In the genomic region with DNA sequence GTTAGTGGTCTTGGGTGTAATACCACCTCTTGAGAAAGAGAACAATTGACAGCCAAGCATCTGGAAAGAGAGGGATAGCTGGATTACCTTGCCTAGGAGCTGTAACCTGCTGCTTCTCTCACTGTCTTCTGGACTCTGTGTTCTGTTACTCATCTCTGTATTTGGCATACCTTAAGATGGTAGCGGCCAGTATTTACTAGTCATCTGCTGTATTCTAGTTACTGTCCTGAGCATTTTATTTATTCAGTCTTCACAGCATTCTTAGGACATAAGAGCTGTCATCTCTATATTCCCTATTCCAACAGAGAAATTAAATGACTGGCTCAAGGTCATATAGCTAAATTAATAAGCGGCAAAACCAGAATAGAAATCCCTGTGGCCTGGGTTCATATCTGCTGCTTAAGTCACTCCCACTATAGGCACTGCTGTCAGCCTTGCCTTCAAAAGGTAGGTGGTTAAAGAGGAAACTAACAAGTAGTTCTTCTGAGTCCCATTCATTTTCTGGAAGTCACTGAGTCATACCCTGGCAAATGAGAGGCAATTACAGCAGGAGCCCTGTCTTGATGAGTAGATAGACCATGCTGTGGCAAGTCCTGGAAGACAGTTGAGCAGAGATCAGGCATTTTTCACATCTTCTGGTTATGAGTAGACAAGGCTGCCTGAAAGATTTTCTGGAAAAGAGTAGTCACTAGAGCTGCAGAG, we compare ENCODE assay signal across 1 cellular context.
TF ChIP-seq lines count a peak whose summit lies in the region.

No MANE protein-coding gene starts in this region.

TF ChIP-seq in GM23338, 12 proteins besides CTCF, POLR2A, EP300 and RAD21 (continued from another document):
- TF ChIP-seq, protein P1, sequence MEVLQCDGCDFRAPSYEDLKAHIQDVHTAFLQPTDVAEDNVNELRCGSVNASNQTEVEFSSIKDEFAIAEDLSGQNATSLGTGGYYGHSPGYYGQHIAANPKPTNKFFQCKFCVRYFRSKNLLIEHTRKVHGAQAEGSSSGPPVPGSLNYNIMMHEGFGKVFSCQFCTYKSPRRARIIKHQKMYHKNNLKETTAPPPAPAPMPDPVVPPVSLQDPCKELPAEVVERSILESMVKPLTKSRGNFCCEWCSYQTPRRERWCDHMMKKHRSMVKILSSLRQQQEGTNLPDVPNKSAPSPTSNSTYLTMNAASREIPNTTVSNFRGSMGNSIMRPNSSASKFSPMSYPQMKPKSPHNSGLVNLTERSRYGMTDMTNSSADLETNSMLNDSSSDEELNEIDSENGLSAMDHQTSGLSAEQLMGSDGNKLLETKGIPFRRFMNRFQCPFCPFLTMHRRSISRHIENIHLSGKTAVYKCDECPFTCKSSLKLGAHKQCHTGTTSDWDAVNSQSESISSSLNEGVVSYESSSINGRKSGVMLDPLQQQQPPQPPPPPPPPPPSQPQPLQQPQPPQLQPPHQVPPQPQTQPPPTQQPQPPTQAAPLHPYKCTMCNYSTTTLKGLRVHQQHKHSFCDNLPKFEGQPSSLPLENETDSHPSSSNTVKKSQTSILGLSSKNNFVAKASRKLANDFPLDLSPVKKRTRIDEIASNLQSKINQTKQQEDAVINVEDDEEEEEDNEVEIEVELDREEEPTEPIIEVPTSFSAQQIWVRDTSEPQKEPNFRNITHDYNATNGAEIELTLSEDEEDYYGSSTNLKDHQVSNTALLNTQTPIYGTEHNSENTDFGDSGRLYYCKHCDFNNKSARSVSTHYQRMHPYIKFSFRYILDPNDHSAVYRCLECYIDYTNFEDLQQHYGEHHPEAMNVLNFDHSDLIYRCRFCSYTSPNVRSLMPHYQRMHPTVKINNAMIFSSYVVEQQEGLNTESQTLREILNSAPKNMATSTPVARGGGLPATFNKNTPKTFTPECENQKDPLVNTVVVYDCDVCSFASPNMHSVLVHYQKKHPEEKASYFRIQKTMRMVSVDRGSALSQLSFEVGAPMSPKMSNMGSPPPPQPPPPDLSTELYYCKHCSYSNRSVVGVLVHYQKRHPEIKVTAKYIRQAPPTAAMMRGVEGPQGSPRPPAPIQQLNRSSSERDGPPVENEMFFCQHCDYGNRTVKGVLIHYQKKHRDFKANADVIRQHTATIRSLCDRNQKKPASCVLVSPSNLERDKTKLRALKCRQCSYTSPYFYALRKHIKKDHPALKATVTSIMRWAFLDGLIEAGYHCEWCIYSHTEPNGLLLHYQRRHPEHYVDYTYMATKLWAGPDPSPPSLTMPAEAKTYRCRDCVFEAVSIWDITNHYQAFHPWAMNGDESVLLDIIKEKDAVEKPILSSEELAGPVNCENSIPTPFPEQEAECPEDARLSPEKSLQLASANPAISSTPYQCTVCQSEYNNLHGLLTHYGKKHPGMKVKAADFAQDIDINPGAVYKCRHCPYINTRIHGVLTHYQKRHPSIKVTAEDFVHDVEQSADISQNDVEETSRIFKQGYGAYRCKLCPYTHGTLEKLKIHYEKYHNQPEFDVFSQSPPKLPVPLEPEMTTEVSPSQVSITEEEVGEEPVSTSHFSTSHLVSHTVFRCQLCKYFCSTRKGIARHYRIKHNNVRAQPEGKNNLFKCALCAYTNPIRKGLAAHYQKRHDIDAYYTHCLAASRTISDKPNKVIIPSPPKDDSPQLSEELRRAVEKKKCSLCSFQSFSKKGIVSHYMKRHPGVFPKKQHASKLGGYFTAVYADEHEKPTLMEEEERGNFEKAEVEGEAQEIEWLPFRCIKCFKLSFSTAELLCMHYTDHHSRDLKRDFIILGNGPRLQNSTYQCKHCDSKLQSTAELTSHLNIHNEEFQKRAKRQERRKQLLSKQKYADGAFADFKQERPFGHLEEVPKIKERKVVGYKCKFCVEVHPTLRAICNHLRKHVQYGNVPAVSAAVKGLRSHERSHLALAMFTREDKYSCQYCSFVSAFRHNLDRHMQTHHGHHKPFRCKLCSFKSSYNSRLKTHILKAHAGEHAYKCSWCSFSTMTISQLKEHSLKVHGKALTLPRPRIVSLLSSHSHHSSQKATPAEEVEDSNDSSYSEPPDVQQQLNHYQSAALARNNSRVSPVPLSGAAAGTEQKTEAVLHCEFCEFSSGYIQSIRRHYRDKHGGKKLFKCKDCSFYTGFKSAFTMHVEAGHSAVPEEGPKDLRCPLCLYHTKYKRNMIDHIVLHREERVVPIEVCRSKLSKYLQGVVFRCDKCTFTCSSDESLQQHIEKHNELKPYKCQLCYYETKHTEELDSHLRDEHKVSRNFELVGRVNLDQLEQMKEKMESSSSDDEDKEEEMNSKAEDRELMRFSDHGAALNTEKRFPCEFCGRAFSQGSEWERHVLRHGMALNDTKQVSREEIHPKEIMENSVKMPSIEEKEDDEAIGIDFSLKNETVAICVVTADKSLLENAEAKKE (CRISPR knock-in tag; IDR thresholded peaks at IDR 0.05) = no peak
- TF ChIP-seq JUNB (IDR thresholded peaks at IDR 0.05; ENCODE audit: unreplicated experiment) (no peak), REST (IDR thresholded peaks at IDR 0.05; ENCODE audit: unreplicated experiment) (no peak), STAT1 (IDR thresholded peaks at IDR 0.05; ENCODE audit: unreplicated experiment) (no peak)
